ENCODE assay signal across 1 cellular context in the genomic region with DNA sequence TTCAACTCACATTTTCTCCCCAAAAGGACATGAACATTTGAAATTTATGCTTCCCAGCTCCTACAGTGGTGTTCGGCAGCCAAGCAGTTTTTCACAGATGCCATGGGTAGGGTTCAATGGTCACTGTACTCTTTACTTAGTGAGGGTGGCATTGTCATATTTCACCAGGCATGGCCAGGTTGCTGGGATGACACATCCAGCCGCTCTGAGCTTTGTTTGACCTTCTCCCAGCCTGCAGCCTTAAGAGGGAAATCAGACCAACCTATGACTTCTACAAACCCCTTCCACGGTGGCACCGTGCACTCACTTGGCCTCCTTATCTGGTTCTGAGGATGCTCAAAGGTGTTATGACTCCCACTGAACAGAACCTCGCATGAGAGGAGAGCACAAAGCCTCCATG.
A peak's percentile ranks its signal among the peaks of the same experiment; 100 is the strongest.
TF ChIP-seq lines count a peak whose summit lies in the region.

No MANE protein-coding gene starts in this region.

TF ChIP-seq in HepG2, 621 proteins besides CTCF, POLR2A, EP300 and RAD21 (continued from another document and continues in another):
- TF ChIP-seq, protein P1, sequence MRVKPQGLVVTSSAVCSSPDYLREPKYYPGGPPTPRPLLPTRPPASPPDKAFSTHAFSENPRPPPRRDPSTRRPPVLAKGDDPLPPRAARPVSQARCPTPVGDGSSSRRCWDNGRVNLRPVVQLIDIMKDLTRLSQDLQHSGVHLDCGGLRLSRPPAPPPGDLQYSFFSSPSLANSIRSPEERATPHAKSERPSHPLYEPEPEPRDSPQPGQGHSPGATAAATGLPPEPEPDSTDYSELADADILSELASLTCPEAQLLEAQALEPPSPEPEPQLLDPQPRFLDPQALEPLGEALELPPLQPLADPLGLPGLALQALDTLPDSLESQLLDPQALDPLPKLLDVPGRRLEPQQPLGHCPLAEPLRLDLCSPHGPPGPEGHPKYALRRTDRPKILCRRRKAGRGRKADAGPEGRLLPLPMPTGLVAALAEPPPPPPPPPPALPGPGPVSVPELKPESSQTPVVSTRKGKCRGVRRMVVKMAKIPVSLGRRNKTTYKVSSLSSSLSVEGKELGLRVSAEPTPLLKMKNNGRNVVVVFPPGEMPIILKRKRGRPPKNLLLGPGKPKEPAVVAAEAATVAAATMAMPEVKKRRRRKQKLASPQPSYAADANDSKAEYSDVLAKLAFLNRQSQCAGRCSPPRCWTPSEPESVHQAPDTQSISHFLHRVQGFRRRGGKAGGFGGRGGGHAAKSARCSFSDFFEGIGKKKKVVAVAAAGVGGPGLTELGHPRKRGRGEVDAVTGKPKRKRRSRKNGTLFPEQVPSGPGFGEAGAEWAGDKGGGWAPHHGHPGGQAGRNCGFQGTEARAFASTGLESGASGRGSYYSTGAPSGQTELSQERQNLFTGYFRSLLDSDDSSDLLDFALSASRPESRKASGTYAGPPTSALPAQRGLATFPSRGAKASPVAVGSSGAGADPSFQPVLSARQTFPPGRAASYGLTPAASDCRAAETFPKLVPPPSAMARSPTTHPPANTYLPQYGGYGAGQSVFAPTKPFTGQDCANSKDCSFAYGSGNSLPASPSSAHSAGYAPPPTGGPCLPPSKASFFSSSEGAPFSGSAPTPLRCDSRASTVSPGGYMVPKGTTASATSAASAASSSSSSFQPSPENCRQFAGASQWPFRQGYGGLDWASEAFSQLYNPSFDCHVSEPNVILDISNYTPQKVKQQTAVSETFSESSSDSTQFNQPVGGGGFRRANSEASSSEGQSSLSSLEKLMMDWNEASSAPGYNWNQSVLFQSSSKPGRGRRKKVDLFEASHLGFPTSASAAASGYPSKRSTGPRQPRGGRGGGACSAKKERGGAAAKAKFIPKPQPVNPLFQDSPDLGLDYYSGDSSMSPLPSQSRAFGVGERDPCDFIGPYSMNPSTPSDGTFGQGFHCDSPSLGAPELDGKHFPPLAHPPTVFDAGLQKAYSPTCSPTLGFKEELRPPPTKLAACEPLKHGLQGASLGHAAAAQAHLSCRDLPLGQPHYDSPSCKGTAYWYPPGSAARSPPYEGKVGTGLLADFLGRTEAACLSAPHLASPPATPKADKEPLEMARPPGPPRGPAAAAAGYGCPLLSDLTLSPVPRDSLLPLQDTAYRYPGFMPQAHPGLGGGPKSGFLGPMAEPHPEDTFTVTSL (CRISPR knock-in tag; IDR thresholded peaks at IDR 0.05; ENCODE audit: borderline replicate concordance): no peak
- TF ChIP-seq, protein P2, sequence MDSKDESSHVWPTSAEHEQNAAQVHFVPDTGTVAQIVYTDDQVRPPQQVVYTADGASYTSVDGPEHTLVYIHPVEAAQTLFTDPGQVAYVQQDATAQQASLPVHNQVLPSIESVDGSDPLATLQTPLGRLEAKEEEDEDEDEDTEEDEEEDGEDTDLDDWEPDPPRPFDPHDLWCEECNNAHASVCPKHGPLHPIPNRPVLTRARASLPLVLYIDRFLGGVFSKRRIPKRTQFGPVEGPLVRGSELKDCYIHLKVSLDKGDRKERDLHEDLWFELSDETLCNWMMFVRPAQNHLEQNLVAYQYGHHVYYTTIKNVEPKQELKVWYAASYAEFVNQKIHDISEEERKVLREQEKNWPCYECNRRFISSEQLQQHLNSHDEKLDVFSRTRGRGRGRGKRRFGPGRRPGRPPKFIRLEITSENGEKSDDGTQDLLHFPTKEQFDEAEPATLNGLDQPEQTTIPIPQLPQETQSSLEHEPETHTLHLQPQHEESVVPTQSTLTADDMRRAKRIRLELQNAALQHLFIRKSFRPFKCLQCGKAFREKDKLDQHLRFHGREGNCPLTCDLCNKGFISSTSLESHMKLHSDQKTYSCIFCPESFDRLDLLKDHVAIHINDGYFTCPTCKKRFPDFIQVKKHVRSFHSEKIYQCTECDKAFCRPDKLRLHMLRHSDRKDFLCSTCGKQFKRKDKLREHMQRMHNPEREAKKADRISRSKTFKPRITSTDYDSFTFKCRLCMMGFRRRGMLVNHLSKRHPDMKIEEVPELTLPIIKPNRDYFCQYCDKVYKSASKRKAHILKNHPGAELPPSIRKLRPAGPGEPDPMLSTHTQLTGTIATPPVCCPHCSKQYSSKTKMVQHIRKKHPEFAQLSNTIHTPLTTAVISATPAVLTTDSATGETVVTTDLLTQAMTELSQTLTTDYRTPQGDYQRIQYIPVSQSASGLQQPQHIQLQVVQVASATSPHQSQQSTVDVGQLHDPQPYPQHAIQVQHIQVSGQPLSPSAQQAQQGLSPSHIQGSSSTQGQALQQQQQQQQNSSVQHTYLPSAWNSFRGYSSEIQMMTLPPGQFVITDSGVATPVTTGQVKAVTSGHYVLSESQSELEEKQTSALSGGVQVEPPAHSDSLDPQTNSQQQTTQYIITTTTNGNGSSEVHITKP (CRISPR knock-in tag; IDR thresholded peaks at IDR 0.05; ENCODE audit: low read depth): 0 out of 2 replicates have a peak, but pooled peaks have one; percentile 51
- TF ChIP-seq KLF11 (CRISPR knock-in tag; IDR thresholded peaks at IDR 0.05) (0 out of 2 replicates have a peak, but pooled peaks have one; percentile 36), ZNF143 (CRISPR knock-in tag; IDR thresholded peaks at IDR 0.05) (no peak), ZFX (CRISPR knock-in tag; IDR thresholded peaks at IDR 0.05; ENCODE audit: low read depth) (no peak), PAF1 (CRISPR knock-in tag; IDR thresholded peaks at IDR 0.05) (no peak), ZKSCAN8 (CRISPR knock-in tag; IDR thresholded peaks at IDR 0.05; ENCODE audit: borderline replicate concordance) (peak; percentile 55; the same call in 1 of the 2 replicates), HDAC2 (CRISPR knock-in tag; IDR thresholded peaks at IDR 0.05) (peak; percentile 35; the same call in 1 of the 2 replicates), ZNF7 (CRISPR knock-in tag; IDR thresholded peaks at IDR 0.05) (no peak), ZFP36L2 (CRISPR knock-in tag; IDR thresholded peaks at IDR 0.05) (no peak), JUN (CRISPR knock-in tag; IDR thresholded peaks at IDR 0.05) (no peak), RXRB (CRISPR knock-in tag; IDR thresholded peaks at IDR 0.05; ENCODE audit: borderline replicate concordance) (peak; percentile 40; the same call in 1 of the 2 replicates), ZBTB8A (CRISPR knock-in tag; IDR thresholded peaks at IDR 0.05; ENCODE audit: borderline replicate concordance, low read depth) (no peak), HMGA1 (CRISPR knock-in tag; conservative IDR thresholded peaks at IDR 0.05) (no peak), NFE2L1 (CRISPR knock-in tag; IDR thresholded peaks at IDR 0.05; ENCODE audit: borderline replicate concordance) (no peak), ZNF34 (CRISPR knock-in tag; IDR thresholded peaks at IDR 0.05; ENCODE audit: borderline replicate concordance) (no peak), ZNF776 (CRISPR knock-in tag; IDR thresholded peaks at IDR 0.05) (no peak), IKZF4 (CRISPR knock-in tag; IDR thresholded peaks at IDR 0.05; ENCODE audit: borderline replicate concordance, low read depth, not compliant biosample characterization) (no peak), ZMYM4 (CRISPR knock-in tag; IDR thresholded peaks at IDR 0.05) (no peak; the same call in 1 of the 2 replicates), ZNF766 (CRISPR knock-in tag; IDR thresholded peaks at IDR 0.05; ENCODE audit: borderline replicate concordance) (no peak), YEATS2 (CRISPR knock-in tag; IDR thresholded peaks at IDR 0.05; ENCODE audit: borderline replicate concordance) (no peak), SP5 (CRISPR knock-in tag; IDR thresholded peaks at IDR 0.05; ENCODE audit: borderline replicate concordance, low read depth) (no peak), IKZF1 (IDR thresholded peaks at IDR 0.05) (no peak)
- TF ChIP-seq, protein P3, sequence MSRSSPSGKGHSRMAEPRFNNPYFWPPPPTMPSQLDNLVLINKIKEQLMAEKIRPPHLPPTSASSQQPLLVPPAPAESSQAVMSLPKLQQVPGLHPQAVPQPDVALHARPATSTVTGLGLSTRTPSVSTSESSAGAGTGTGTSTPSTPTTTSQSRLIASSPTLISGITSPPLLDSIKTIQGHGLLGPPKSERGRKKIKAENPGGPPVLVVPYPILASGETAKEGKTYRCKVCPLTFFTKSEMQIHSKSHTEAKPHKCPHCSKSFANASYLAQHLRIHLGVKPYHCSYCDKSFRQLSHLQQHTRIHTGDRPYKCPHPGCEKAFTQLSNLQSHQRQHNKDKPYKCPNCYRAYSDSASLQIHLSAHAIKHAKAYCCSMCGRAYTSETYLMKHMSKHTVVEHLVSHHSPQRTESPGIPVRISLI (CRISPR knock-in tag; IDR thresholded peaks at IDR 0.05; ENCODE audit: borderline replicate concordance): no peak
- TF ChIP-seq, protein P4, sequence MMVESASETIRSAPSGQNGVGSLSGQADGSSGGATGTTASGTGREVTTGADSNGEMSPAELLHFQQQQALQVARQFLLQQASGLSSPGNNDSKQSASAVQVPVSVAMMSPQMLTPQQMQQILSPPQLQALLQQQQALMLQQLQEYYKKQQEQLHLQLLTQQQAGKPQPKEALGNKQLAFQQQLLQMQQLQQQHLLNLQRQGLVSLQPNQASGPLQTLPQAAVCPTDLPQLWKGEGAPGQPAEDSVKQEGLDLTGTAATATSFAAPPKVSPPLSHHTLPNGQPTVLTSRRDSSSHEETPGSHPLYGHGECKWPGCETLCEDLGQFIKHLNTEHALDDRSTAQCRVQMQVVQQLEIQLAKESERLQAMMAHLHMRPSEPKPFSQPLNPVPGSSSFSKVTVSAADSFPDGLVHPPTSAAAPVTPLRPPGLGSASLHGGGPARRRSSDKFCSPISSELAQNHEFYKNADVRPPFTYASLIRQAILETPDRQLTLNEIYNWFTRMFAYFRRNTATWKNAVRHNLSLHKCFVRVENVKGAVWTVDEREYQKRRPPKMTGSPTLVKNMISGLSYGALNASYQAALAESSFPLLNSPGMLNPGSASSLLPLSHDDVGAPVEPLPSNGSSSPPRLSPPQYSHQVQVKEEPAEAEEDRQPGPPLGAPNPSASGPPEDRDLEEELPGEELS (CRISPR knock-in tag; IDR thresholded peaks at IDR 0.05): no peak
- TF ChIP-seq, protein P5, sequence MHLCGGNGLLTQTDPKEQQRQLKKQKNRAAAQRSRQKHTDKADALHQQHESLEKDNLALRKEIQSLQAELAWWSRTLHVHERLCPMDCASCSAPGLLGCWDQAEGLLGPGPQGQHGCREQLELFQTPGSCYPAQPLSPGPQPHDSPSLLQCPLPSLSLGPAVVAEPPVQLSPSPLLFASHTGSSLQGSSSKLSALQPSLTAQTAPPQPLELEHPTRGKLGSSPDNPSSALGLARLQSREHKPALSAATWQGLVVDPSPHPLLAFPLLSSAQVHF (CRISPR knock-in tag; IDR thresholded peaks at IDR 0.05): no peak
- TF ChIP-seq, protein P6, sequence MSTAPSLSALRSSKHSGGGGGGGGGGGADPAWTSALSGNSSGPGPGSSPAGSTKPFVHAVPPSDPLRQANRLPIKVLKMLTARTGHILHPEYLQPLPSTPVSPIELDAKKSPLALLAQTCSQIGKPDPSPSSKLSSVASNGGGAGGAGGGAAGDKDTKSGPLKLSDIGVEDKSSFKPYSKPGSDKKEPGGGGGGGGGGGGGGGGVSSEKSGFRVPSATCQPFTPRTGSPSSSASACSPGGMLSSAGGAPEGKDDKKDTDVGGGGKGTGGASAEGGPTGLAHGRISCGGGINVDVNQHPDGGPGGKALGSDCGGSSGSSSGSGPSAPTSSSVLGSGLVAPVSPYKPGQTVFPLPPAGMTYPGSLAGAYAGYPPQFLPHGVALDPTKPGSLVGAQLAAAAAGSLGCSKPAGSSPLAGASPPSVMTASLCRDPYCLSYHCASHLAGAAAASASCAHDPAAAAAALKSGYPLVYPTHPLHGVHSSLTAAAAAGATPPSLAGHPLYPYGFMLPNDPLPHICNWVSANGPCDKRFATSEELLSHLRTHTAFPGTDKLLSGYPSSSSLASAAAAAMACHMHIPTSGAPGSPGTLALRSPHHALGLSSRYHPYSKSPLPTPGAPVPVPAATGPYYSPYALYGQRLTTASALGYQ (CRISPR knock-in tag; IDR thresholded peaks at IDR 0.05): no peak
- TF ChIP-seq, protein P7, sequence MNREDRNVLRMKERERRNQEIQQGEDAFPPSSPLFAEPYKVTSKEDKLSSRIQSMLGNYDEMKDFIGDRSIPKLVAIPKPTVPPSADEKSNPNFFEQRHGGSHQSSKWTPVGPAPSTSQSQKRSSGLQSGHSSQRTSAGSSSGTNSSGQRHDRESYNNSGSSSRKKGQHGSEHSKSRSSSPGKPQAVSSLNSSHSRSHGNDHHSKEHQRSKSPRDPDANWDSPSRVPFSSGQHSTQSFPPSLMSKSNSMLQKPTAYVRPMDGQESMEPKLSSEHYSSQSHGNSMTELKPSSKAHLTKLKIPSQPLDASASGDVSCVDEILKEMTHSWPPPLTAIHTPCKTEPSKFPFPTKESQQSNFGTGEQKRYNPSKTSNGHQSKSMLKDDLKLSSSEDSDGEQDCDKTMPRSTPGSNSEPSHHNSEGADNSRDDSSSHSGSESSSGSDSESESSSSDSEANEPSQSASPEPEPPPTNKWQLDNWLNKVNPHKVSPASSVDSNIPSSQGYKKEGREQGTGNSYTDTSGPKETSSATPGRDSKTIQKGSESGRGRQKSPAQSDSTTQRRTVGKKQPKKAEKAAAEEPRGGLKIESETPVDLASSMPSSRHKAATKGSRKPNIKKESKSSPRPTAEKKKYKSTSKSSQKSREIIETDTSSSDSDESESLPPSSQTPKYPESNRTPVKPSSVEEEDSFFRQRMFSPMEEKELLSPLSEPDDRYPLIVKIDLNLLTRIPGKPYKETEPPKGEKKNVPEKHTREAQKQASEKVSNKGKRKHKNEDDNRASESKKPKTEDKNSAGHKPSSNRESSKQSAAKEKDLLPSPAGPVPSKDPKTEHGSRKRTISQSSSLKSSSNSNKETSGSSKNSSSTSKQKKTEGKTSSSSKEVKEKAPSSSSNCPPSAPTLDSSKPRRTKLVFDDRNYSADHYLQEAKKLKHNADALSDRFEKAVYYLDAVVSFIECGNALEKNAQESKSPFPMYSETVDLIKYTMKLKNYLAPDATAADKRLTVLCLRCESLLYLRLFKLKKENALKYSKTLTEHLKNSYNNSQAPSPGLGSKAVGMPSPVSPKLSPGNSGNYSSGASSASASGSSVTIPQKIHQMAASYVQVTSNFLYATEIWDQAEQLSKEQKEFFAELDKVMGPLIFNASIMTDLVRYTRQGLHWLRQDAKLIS (CRISPR knock-in tag; IDR thresholded peaks at IDR 0.05): no peak
